In genomic region chr18:34592961-34593382, GRCh38 we compare ENCODE assay signal across 8 cellular contexts.
DNase-seq lines count a peak whose midpoint lies in the region; ATAC-seq and TF ChIP-seq lines count a peak whose summit lies in the region.

No MANE protein-coding gene starts in this region.

- peaks cover 12% of the 10 kb centered on the region for H3K27me3 ChIP-seq in RWPE2 (ENCODE audit: insufficient read depth, poor library complexity, severe bottlenecking)

- in situ Hi-C loops in ACHN (cut with HindIII; ENCODE audit: low pct_ligation_motif_present, low pct_unique_long_range_greater_than_20kb, low sequenced_read_pairs) = no loop called here

- DNase-seq in ACHN = peak; percentile 45
- no peak for DNase-seq in RWPE2 (ENCODE audit: low spot score)
- DNase-seq in fibroblast of pulmonary artery (ENCODE audit: low read depth) = peak; percentile 65
- peak; percentile 90 for DNase-seq in myocyte (ENCODE audit: low read depth)
- no peak for DNase-seq in activated CD4-positive, alpha-beta T cell treated with anti-CD3 and anti-CD28 coated beads for 48 hours
- DNase-seq in CD1c-positive myeloid dendritic cell (ENCODE audit: extremely low spot score) = no peak

- H3K4me1 ChIP-seq in RWPE2 (ENCODE audit: insufficient read depth, poor library complexity, severe bottlenecking) = no peaks in the 10 kb centered on the region

- ATAC-seq in RWPE2 (ENCODE audit: low read depth) (peak; percentile 87), HG03571 (IDR thresholded peaks at IDR 0.05; ENCODE audit: unreplicated experiment) (no peak), GM21737 (IDR thresholded peaks at IDR 0.05; ENCODE audit: unreplicated experiment) (no peak)

- no peaks in the 10 kb centered on the region for H3K9me3 ChIP-seq in RWPE2 (ENCODE audit: severe bottlenecking)

- H3K4me3 ChIP-seq in RWPE2 (ENCODE audit: severe bottlenecking) (no peak overlapping the region), fibroblast of pulmonary artery (replicated peaks; ENCODE audit: low read depth, low read length) (peak overlapping the region; percentile 44)

- TF ChIP-seq CTCF in RWPE2 (IDR thresholded peaks at IDR 0.05; ENCODE audit: poor library complexity, severe bottlenecking) = no peak
- TF ChIP-seq CTCF in fibroblast of pulmonary artery (IDR thresholded peaks at IDR 0.05; ENCODE audit: low read length, missing control alignments) = no peak

- no peaks in the 10 kb centered on the region for H3K36me3 ChIP-seq in RWPE2 (ENCODE audit: low read depth)

- no peak overlapping the region for H3K27ac ChIP-seq in RWPE2 (ENCODE audit: poor library complexity, severe bottlenecking)

Comparison
In these comparisons a context has a peak if more than half of its experiments do, and no peak if none do; other contexts are left out.
1. DNase-seq: peak in ACHN (single experiment), fibroblast of pulmonary artery (single experiment) and myocyte (single experiment); none in RWPE2 (single experiment), activated CD4-positive, alpha-beta T cell treated with anti-CD3 and anti-CD28 coated beads for 48 hours (single experiment) and CD1c-positive myeloid dendritic cell (single experiment).